12 cellular contexts compared by ENCODE assay signal in genomic region chr5:36060516-36060885, GRCh38. TPM values are rescaled to one million over a fixed set of nuclear protein-coding genes. Genes with fewer than 3 reads are reported as not detected.
DNase-seq lines count a peak whose midpoint lies in the region; ATAC-seq, FAIRE-seq and TF ChIP-seq lines count a peak whose summit lies in the region.
"Had no signal": no experiment of that assay in that cellular context is flagged by ENCODE, and none has a peak within 500 bp of the region (broad histone marks: within the 10 kb centered on the region; RNA-seq: fewer than 3 reads in every experiment).

No MANE protein-coding gene starts in this region.

- H3K4me3 ChIP-seq in Caco-2 (ENCODE audit: low read depth, low read length) (no peak overlapping the region), OCI-LY7 (ENCODE audit: low read depth, low read length, poor library complexity, severe bottlenecking) (no peak overlapping the region), hepatocyte (no peak overlapping the region), psoas muscle (no peak overlapping the region)
- H3K4me3 ChIP-seq: upper lobe of left lung had no signal

- no peak overlapping the region for H2BK15ac ChIP-seq in H9 (ENCODE audit: low read depth, low read length)

- no peaks in the 10 kb centered on the region for H3K79me1 ChIP-seq in H9 (ENCODE audit: insufficient read depth, low read depth, low read length, poor library complexity, severe bottlenecking)

- H3K27me3 Mint-ChIP-seq in Caco-2 (ENCODE audit: insufficient read depth, unreplicated experiment) (peaks cover 8% of the 10 kb centered on the region), H9 (ENCODE audit: low read depth) (peaks cover 8% of the 10 kb centered on the region)

- H3K14ac ChIP-seq in H9 (ENCODE audit: insufficient read depth, low read length): no peak overlapping the region

- no CpG with 5 or more reads among the region's 10 CpGs for WGBS in H9 (ENCODE audit: extremely low coverage, insufficient read length, low lambda C conversion rate)
- WGBS in hepatocyte (ENCODE audit: low lambda C conversion rate, missing lambda C conversion rate): 75% methylated on average over 10 of the region's 10 CpGs
- 66 to 77% (median 71%) methylated on average over 10 of the region's 10 CpGs for WGBS in psoas muscle, 3 donors

- no peak overlapping the region for H3K4ac ChIP-seq in H9 (ENCODE audit: low read depth, low read length)

- no peak overlapping the region for H3K56ac ChIP-seq in H9 (ENCODE audit: insufficient read length, low read depth, low read length)

- H3K9me3 ChIP-seq in Caco-2 (no peaks in the 10 kb centered on the region), H9 (ENCODE audit: control insufficient read depth, low read depth, low read length) (no peaks in the 10 kb centered on the region), OCI-LY7 (ENCODE audit: low read length) (no peaks in the 10 kb centered on the region), hepatocyte (ENCODE audit: low read depth) (no peaks in the 10 kb centered on the region), psoas muscle (no peaks in the 10 kb centered on the region)
- H3K9me3 ChIP-seq: upper lobe of left lung had no signal

- H3K4me1 ChIP-seq in Caco-2: no peaks in the 10 kb centered on the region
- no peaks in the 10 kb centered on the region for H3K4me1 ChIP-seq in H9 (ENCODE audit: insufficient read depth, low read length)
- H3K4me1 ChIP-seq in OCI-LY7 (ENCODE audit: insufficient read depth, low read length, poor library complexity, severe bottlenecking): no peaks in the 10 kb centered on the region
- H3K4me1 ChIP-seq in hepatocyte (ENCODE audit: insufficient read depth): peaks cover 7% of the 10 kb centered on the region
- H3K4me1 ChIP-seq in psoas muscle: no peaks in the 10 kb centered on the region

- H3K9me2 ChIP-seq in OCI-LY7 (ENCODE audit: insufficient read depth, low read length) (no peaks in the 10 kb centered on the region), hepatocyte (replicated peaks; ENCODE audit: insufficient read depth) (no peaks in the 10 kb centered on the region)

- H4K5ac ChIP-seq in H9 (ENCODE audit: insufficient read length, low read depth, low read length): no peak overlapping the region

- H2BK12ac ChIP-seq in H9 (ENCODE audit: insufficient read length, low read depth, low read length): no peak overlapping the region

- H2AK5ac ChIP-seq in H9 (ENCODE audit: insufficient read length, low read length): no peak overlapping the region

- ATAC-seq in psoas muscle (no peak), HG02759 (IDR thresholded peaks at IDR 0.05; ENCODE audit: unreplicated experiment) (no peak)

- no peak overlapping the region for H2BK20ac ChIP-seq in H9 (ENCODE audit: low read depth, low read length, poor library complexity, severe bottlenecking)

- BruUV-seq in Caco-2 (replicated peaks; lab: Mats Ljungman, UMichigan) (no TSS peak), OCI-LY7 (replicated peaks; lab: Mats Ljungman, UMichigan) (no TSS peak)

- H2AFZ ChIP-seq in H9 (ENCODE audit: low read length) (no peak overlapping the region), OCI-LY7 (ENCODE audit: low read length) (0 out of 2 replicates have a peak overlapping the region, but pooled peaks have one; percentile 2), hepatocyte (no peak overlapping the region)

- no peak overlapping the region for H4K91ac ChIP-seq in H9 (ENCODE audit: insufficient read length, low read depth, low read length)

- H3K23me2 ChIP-seq in H9 (ENCODE audit: insufficient read length, low read depth, low read length, poor library complexity, severe bottlenecking): no peaks in the 10 kb centered on the region

- POLR2A ChIA-PET in Caco-2 (lab: Charles Lee) (no interaction called here), OCI-LY7 (lab: Charles Lee) (no interaction called here)

- no peak overlapping the region for H3T11ph ChIP-seq in H9 (ENCODE audit: low read length)

- no peak overlapping the region for H3K9ac ChIP-seq in H9 (ENCODE audit: extremely low read depth, insufficient read length, low read length)

- H3K4me1 Mint-ChIP-seq in Caco-2 (ENCODE audit: low read depth, unreplicated experiment): peaks cover 9% of the 10 kb centered on the region
- H3K4me1 Mint-ChIP-seq in H9: peaks cover 0 to 4% of the 10 kb centered on the region in 2 experiments; a peak in 2 of 4 replicates
- H3K4me1 Mint-ChIP-seq: activated B cell treated with CpG ODN at 0.5 μM for 24 hours had no signal

- intact Hi-C loops in Caco-2 (cut with micrococcal nuclease; ENCODE audit: unreplicated experiment): no loop called here
- intact Hi-C loops in OCI-LY7 (cut with micrococcal nuclease; ENCODE audit: unreplicated experiment): no loop called here
- intact Hi-C loops in psoas muscle (cut with DNase I): no loop called here

- no peak for TF ChIP-seq POLR2A in GM12892 (IDR thresholded peaks at IDR 0.05; ENCODE audit: low read depth, low read length)

- H3K9me3 Mint-ChIP-seq in Caco-2 (ENCODE audit: unreplicated experiment): no peaks in the 10 kb centered on the region
- H3K9me3 Mint-ChIP-seq in H9: peaks cover 0 to 2% of the 10 kb centered on the region in 2 experiments; a peak in 2 of 5 replicates
- H3K9me3 Mint-ChIP-seq: activated B cell treated with CpG ODN at 0.5 μM for 24 hours had no signal

- H3K23ac ChIP-seq in H9 (ENCODE audit: insufficient read length, low read depth, low read length): no peak overlapping the region

- H3K36me3 Mint-ChIP-seq in Caco-2 (ENCODE audit: insufficient read depth, unreplicated experiment): no peaks in the 10 kb centered on the region
- peaks cover 12 to 21% (median 16%) of the 10 kb centered on the region in 3 experiments; a peak in 5 of 7 replicates for H3K36me3 Mint-ChIP-seq in H9 (ENCODE audit: insufficient read depth in 1 of 3, low read depth in 3 of 3)

- no peak for FAIRE-seq in GM12892 (lab: Jason Lieb, UNC)

- H3K27me3 ChIP-seq in Caco-2 (replicated peaks; ENCODE audit: control insufficient read depth, insufficient read depth, low read length) (no peaks in the 10 kb centered on the region; the same call in 1 of the 2 replicates), H9 (ENCODE audit: insufficient read depth, low read length) (no peaks in the 10 kb centered on the region), hepatocyte (peaks cover 15% of the 10 kb centered on the region), psoas muscle (ENCODE audit: insufficient read depth in 3 of 3, low read length in 2 of 3) (peaks cover 0 to 9% (median 2%) of the 10 kb centered on the region in 3 donors)
- H3K27me3 ChIP-seq: upper lobe of left lung had no signal

- TF ChIP-seq CTCF in Caco-2 (IDR thresholded peaks at IDR 0.05; ENCODE audit: insufficient read depth in 1 of 2, low read depth in 1 of 2, low read length in 1 of 2, severe bottlenecking in 1 of 2, unreplicated experiment in 1 of 2) (peak; percentile 29 to 30), H9 (conservative IDR thresholded peaks at IDR 0.05) (peak; percentile 54), OCI-LY7 (conservative IDR thresholded peaks at IDR 0.05; ENCODE audit: low read length) (peak; percentile 68), hepatocyte (IDR thresholded peaks at IDR 0.05; ENCODE audit: poor library complexity) (peak; percentile 34), psoas muscle (IDR thresholded peaks at IDR 0.05) (no peak)

- no peak overlapping the region for H2BK120ac ChIP-seq in H9 (ENCODE audit: low read depth, low read length, poor library complexity, severe bottlenecking)

- no peak overlapping the region for H2BK5ac ChIP-seq in H9 (ENCODE audit: insufficient read length, low read length)

- no peaks in the 10 kb centered on the region for H4K20me1 ChIP-seq in H9 (ENCODE audit: control insufficient read depth, insufficient read depth, insufficient read length)
- no peaks in the 10 kb centered on the region for H4K20me1 ChIP-seq in OCI-LY7 (ENCODE audit: insufficient read depth, low read length)
- no peaks in the 10 kb centered on the region for H4K20me1 ChIP-seq in hepatocyte (ENCODE audit: insufficient read depth, poor library complexity, severe bottlenecking)

- CTCF ChIA-PET in Caco-2 (lab: Charles Lee): interaction anchor here (1.0 kb wide), 1 partner anchor 18 kb away, joined by 4 read pairs; no protein-coding TSS in a partner anchor
- CTCF ChIA-PET in OCI-LY7 (lab: Charles Lee; ENCODE audit: unreplicated experiment): no interaction called here

- H3K79me2 ChIP-seq in H9 (ENCODE audit: insufficient read depth, low read length) (no peaks in the 10 kb centered on the region), OCI-LY7 (ENCODE audit: insufficient read depth, low read depth, low read length) (no peaks in the 10 kb centered on the region), hepatocyte (no peaks in the 10 kb centered on the region)

- H3K36me3 ChIP-seq in Caco-2 (ENCODE audit: control insufficient read depth, insufficient read depth, low read length) (no peaks in the 10 kb centered on the region), OCI-LY7 (ENCODE audit: insufficient read depth, low read length) (no peaks in the 10 kb centered on the region), hepatocyte (replicated peaks; ENCODE audit: insufficient read depth, low read depth) (no peaks in the 10 kb centered on the region), psoas muscle (ENCODE audit: insufficient read depth in 1 of 2, low read depth in 1 of 2) (no peaks in the 10 kb centered on the region)
- H3K36me3 ChIP-seq: upper lobe of left lung had no signal

- no peak overlapping the region for H3K4me3 Mint-ChIP-seq in Caco-2 (ENCODE audit: unreplicated experiment)
- H3K4me3 Mint-ChIP-seq in H9: no peak overlapping the region
- H3K4me3 Mint-ChIP-seq: activated B cell treated with CpG ODN at 0.5 μM for 24 hours had no signal

- H3K27ac Mint-ChIP-seq in Caco-2 (ENCODE audit: unreplicated experiment) (no peak overlapping the region), H9 (no peak overlapping the region)
- H3K27ac Mint-ChIP-seq: activated B cell treated with CpG ODN at 0.5 μM for 24 hours had no signal

- H3K27ac ChIP-seq in H9 (ENCODE audit: insufficient read length, low read depth, low read length): no peak overlapping the region
- no peak overlapping the region for H3K27ac ChIP-seq in OCI-LY7 (ENCODE audit: low read depth, low read length, poor library complexity, severe bottlenecking)
- no peak overlapping the region for H3K27ac ChIP-seq in hepatocyte
- no peak overlapping the region for H3K27ac ChIP-seq in psoas muscle
- H3K27ac ChIP-seq: upper lobe of left lung had no signal

- no peak overlapping the region for H3K18ac ChIP-seq in H9 (ENCODE audit: insufficient read length, low read depth, low read length)

- H3K4me2 ChIP-seq in H9 (ENCODE audit: insufficient read depth, insufficient read length, low read length) (no peak overlapping the region), OCI-LY7 (ENCODE audit: low read length) (no peak overlapping the region), hepatocyte (peak overlapping the region; percentile 0)

- DNase-seq in Caco-2: no peak
- DNase-seq in H9: no peak
- peak; percentile 30 for DNase-seq in OCI-LY7 (ENCODE audit: low spot score)
- no peak for DNase-seq in hepatocyte (ENCODE audit: low spot score)
- no peak for DNase-seq in activated naive CD4-positive, alpha-beta T cell treated with Interleukin-2 at 50 U/mL for 16 hours
- no peak for DNase-seq in psoas muscle
- DNase-seq in GM12892 (ENCODE audit: insufficient read length): no peak
- DNase-seq: activated B cell treated with CpG ODN at 0.5 μM for 24 hours, midbrain, NCI-H1417 treated with DMSO at 0.1 percent for 48 hours, upper lobe of left lung had no signal

- H4K8ac ChIP-seq in H9 (replicated peaks; ENCODE audit: insufficient read length, low read depth, low read length): no peak overlapping the region

RNA-seq across cellular contexts. Expression of gene UGT3A2, which starts 6.2 kb away (rescaled TPM):
- not detected in 2 replicates for total RNA-seq in Caco-2 (2022)
- total RNA-seq in H9 (2021): 13.4 and 13.7 TPM in 2 replicates
- 0.13 TPM in 1 of 2 replicates, not detected in the other for total RNA-seq in OCI-LY7 (2014; rRNA removed; shearing (Covaris generic))
- not detected in 2 replicates for total RNA-seq in OCI-LY7 (2022)
- total RNA-seq in hepatocyte: 3.5 and 4.8 TPM in 2 replicates
- 1.8 and 5.1 TPM in 2 replicates for polyA plus RNA-seq in hepatocyte
- total RNA-seq in psoas muscle: not detected
- not detected for polyA plus RNA-seq in psoas muscle
- polyA plus RNA-seq in GM12892 (2012; ENCODE audit: missing spikeins): not detected
- total RNA-seq: activated B cell treated with CpG ODN at 0.5 μM for 24 hours, upper lobe of left lung had no signal
